In the genomic region with DNA sequence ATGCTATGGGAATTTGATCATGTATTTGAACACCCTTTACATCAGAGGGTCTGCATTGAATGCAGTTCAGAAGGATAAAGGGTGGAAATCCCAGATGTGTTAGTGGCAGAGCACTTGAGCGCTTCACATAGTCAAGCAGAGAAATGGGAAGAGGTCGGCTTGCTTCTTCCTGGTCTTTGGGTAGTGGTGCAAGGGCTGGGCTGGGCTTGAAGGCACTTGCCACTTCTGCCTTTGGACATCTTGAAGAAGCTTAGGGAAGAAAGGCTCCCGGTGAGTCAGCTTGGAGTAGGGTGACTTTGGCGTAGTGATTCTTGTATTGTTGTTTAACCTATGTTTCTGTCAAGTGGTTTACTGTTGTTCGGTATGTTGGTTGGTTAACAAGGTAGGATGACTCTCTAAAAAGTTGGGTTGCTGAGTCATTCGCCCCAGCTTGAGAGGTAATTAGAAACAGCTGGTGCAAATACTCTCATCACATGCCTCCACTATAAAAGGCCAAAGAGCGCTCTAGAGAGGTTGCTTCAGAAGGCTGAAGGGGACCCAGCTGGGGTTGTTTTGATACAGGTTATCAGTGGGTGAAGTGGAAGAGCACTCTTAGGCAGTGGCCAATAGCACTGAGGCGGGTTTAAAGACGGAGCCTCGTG, we compare ENCODE assay signal across 8 cellular contexts. TPM values are rescaled to one million over a fixed set of nuclear protein-coding genes. Genes with fewer than 3 reads are reported as not detected.
DNase-seq lines count a peak whose midpoint lies in the region; ATAC-seq and TF ChIP-seq lines count a peak whose summit lies in the region.

No MANE protein-coding gene starts in this region.

- H3K27ac Mint-ChIP-seq in T-helper 2 cell treated with Interferon-gamma antibody and Interleukin-4, amounts not matched to agents 5 μg/mL and 100 μg/mL, for 36 hours = peak overlapping the region; percentile 82

- peaks cover 37% of the 10 kb centered on the region for H3K4me1 Mint-ChIP-seq in T-helper 2 cell treated with Interferon-gamma antibody and Interleukin-4, amounts not matched to agents 5 μg/mL and 100 μg/mL, for 36 hours (ENCODE audit: low read depth)

- H3F3A ChIP-seq in smooth muscle cell (ENCODE audit: low read depth) = peaks cover 4% of the 10 kb centered on the region

- peak overlapping the region; percentile 86 for H3K4me3 Mint-ChIP-seq in T-helper 2 cell treated with Interferon-gamma antibody and Interleukin-4, amounts not matched to agents 5 μg/mL and 100 μg/mL, for 36 hours

- H3K4me2 ChIP-seq in smooth muscle cell = peak overlapping the region; percentile 87

- ATAC-seq in HG02885 (IDR thresholded peaks at IDR 0.05; ENCODE audit: poor library complexity, unreplicated experiment) = peak; percentile 41

- H3K9me3 Mint-ChIP-seq in T-helper 2 cell treated with Interferon-gamma antibody and Interleukin-4, amounts not matched to agents 5 μg/mL and 100 μg/mL, for 36 hours = no peaks in the 10 kb centered on the region

- no peaks in the 10 kb centered on the region for H3K27me3 ChIP-seq in smooth muscle cell (ENCODE audit: low read depth)

- no peak overlapping the region for H2AFZ ChIP-seq in smooth muscle cell (ENCODE audit: low read depth)

- H3K4me1 ChIP-seq in smooth muscle cell (ENCODE audit: low read depth) = peaks cover 27% of the 10 kb centered on the region

- WGBS in smooth muscle cell (ENCODE audit: low lambda C conversion rate) = 5% methylated on average over 10 of the region's 10 CpGs

- H3K79me2 ChIP-seq in smooth muscle cell (ENCODE audit: low read depth) = peaks cover 59% of the 10 kb centered on the region

- no peaks in the 10 kb centered on the region for H3K9me3 ChIP-seq in smooth muscle cell (replicated peaks; ENCODE audit: low read depth)

- H3K27me3 Mint-ChIP-seq in T-helper 2 cell treated with Interferon-gamma antibody and Interleukin-4, amounts not matched to agents 5 μg/mL and 100 μg/mL, for 36 hours (ENCODE audit: low read depth) = peaks cover 9% of the 10 kb centered on the region

- no peaks in the 10 kb centered on the region for H3K36me3 Mint-ChIP-seq in T-helper 2 cell treated with Interferon-gamma antibody and Interleukin-4, amounts not matched to agents 5 μg/mL and 100 μg/mL, for 36 hours (ENCODE audit: low read depth)

- peak overlapping the region; percentile 93 for H3K27ac ChIP-seq in smooth muscle cell (ENCODE audit: low read depth)

- no peaks in the 10 kb centered on the region for H3K36me3 ChIP-seq in smooth muscle cell (ENCODE audit: low read depth)

- TF ChIP-seq CTCF in smooth muscle cell (IDR thresholded peaks at IDR 0.05; ENCODE audit: borderline replicate concordance, insufficient read depth, poor library complexity, severe bottlenecking) = no peak

- peaks cover 58% of the 10 kb centered on the region for H4K20me1 ChIP-seq in smooth muscle cell (ENCODE audit: low read depth)

- H3K9ac ChIP-seq in smooth muscle cell (ENCODE audit: low read depth) = peak overlapping the region; percentile 93

- H3K4me3 ChIP-seq in smooth muscle cell = peak overlapping the region; percentile 71

- DNase-seq in NK-92 treated with Interleukin-12 subunit alpha and Interleukin-12 subunit beta, amount 100 ng/mL, for 24 hours (lab: John Stamatoyannopoulos, UW) = peak; percentile 37
- no peak for DNase-seq in NK-92 (lab: John Stamatoyannopoulos, UW; ENCODE audit: unreplicated experiment)
- peak; percentile 6 for DNase-seq in NCI-H146 treated with DMSO at 0.1 percent for 48 hours (lab: John Stamatoyannopoulos, UW; ENCODE audit: unreplicated experiment)
- DNase-seq in T-helper 2 cell treated with Interferon-gamma antibody and Interleukin-4, amounts not matched to agents 5 μg/mL and 100 μg/mL, for 36 hours (ENCODE audit: low spot score) = peak; percentile 55
- DNase-seq in brain pericyte (ENCODE audit: low read depth, low spot score) = peak; percentile 71
- DNase-seq in iPS-NIHi7 (ENCODE audit: extremely low spot score) = peak; percentile 35
- DNase-seq in smooth muscle cell (lab: John Stamatoyannopoulos, UW; ENCODE audit: unreplicated experiment) = no peak

RNA-seq across cellular contexts. Expression of gene BACH1, which starts 1.3 kb away (rescaled TPM):
- total RNA-seq in smooth muscle cell = 103 and 113 TPM in 2 replicates
- polyA plus RNA-seq in smooth muscle cell = 26.3 and 29.5 TPM in 2 replicates

Comparison
In these comparisons a context has a peak if more than half of its experiments do, and no peak if none do; other contexts are left out.
1. DNase-seq: peak in NK-92 treated with Interleukin-12 subunit alpha and Interleukin-12 subunit beta, amount 100 ng/mL, for 24 hours (single experiment), NCI-H146 treated with DMSO at 0.1 percent for 48 hours (single experiment), T-helper 2 cell treated with Interferon-gamma antibody and Interleukin-4, amounts not matched to agents 5 μg/mL and 100 μg/mL, for 36 hours (single experiment), brain pericyte (single experiment) and iPS-NIHi7 (single experiment); none in NK-92 (single experiment) and smooth muscle cell (single experiment).